ENCODE assay signal across 12 cellular contexts in genomic region chr10:77355844-77356243, GRCh38.
DNase-seq lines count a peak whose midpoint lies in the region; ATAC-seq and TF ChIP-seq lines count a peak whose summit lies in the region.
"Had no signal": no experiment of that assay in that cellular context is flagged by ENCODE, and none has a peak within 500 bp of the region (broad histone marks: within the 10 kb centered on the region; RNA-seq: fewer than 3 reads in every experiment).

No MANE protein-coding gene starts in this region.

- no peak for ATAC-seq in GM18867 (IDR thresholded peaks at IDR 0.05; ENCODE audit: unreplicated experiment)
- ATAC-seq: activated CD8-positive, alpha-beta T cell treated with anti-CD3 and anti-CD28 coated beads, Interleukin-2, amount 10 ng/mL, durations not matched to agents 7 days and 5 days; activated naive CD4-positive, alpha-beta T cell treated with anti-CD3 and anti-CD28 coated beads, Interleukin-2, amount 50 U/mL, for 72 hours had no signal

- H3K4me1 ChIP-seq in ACC112 (ENCODE audit: control insufficient read depth, insufficient read depth, low read length, unreplicated experiment) (peaks cover 53% of the 10 kb centered on the region), adipocyte (ENCODE audit: control insufficient read depth, insufficient read depth, low read length) (peaks cover 25% of the 10 kb centered on the region)

- peak overlapping the region; percentile 95 for H3K27ac ChIP-seq in ACC112 (ENCODE audit: low read depth, low read length)
- H3K27ac ChIP-seq: coronary artery had no signal

- no peaks in the 10 kb centered on the region for H3K9me3 ChIP-seq in adipocyte (ENCODE audit: control insufficient read depth, low read length)

- H3K9ac ChIP-seq in adipocyte (ENCODE audit: low read length), result no peak overlapping the region

- H3K36me3 ChIP-seq in ACC112 (ENCODE audit: insufficient read depth, low read length), result no peaks in the 10 kb centered on the region
- no peaks in the 10 kb centered on the region for H3K36me3 ChIP-seq in adipocyte (ENCODE audit: control insufficient read depth, insufficient read depth, low read length, severe bottlenecking)

- H3K79me2 ChIP-seq in ACC112 (ENCODE audit: control insufficient read depth, insufficient read depth, low read length, unreplicated experiment), result no peaks in the 10 kb centered on the region

- DNase-seq in HFF-Myc (ENCODE audit: extremely low read depth, low read depth) (peak; percentile 89), adipocyte (ENCODE audit: low read depth) (peak; percentile 87), fibroblast of villous mesenchyme (ENCODE audit: low read depth) (peak; percentile 81), NCI-H1048 (lab: John Stamatoyannopoulos, UW) (no peak), HUDEP-2 (lab: John Stamatoyannopoulos, UW; ENCODE audit: unreplicated experiment in 76 of 76) (no peak)
- DNase-seq in activated CD8-positive, alpha-beta memory T cell treated with anti-CD3 and anti-CD28 coated beads for 24 hours, result no peak
- DNase-seq: activated CD8-positive, alpha-beta T cell treated with anti-CD3 and anti-CD28 coated beads, Interleukin-2, amount 10 ng/mL, durations not matched to agents 7 days and 5 days; Kasumi-1 had no signal

- TF ChIP-seq CTCF in HFF-Myc (IDR thresholded peaks at IDR 0.05; ENCODE audit: low read depth, low read length, missing control alignments), result no peak
- TF ChIP-seq CTCF in fibroblast of villous mesenchyme (IDR thresholded peaks at IDR 0.05; ENCODE audit: insufficient read depth, low read depth, low read length), result no peak

- H3K27me3 ChIP-seq in ACC112 (ENCODE audit: insufficient read depth, low read length) (no peaks in the 10 kb centered on the region), adipocyte (replicated peaks; ENCODE audit: control insufficient read depth, insufficient read depth, low read length) (no peaks in the 10 kb centered on the region)

- H2AFZ ChIP-seq in ACC112 (ENCODE audit: low read length, unreplicated experiment), result no peak overlapping the region

- no peak overlapping the region for H3K4me3 ChIP-seq in ACC112 (ENCODE audit: low read depth, low read length)
- no peak overlapping the region for H3K4me3 ChIP-seq in HFF-Myc (replicated peaks; ENCODE audit: low read depth, low read length)
- no peak overlapping the region for H3K4me3 ChIP-seq in adipocyte (ENCODE audit: low read length)
- H3K4me3 ChIP-seq in fibroblast of villous mesenchyme (ENCODE audit: low read depth, low read length), result no peak overlapping the region
- H3K4me3 ChIP-seq: coronary artery had no signal

Comparison
In these comparisons a context has a peak if more than half of its experiments do, and no peak if none do; other contexts are left out.
1. DNase-seq: peak in HFF-Myc (single experiment), adipocyte (single experiment) and fibroblast of villous mesenchyme (single experiment); none in NCI-H1048 (single experiment), activated CD8-positive, alpha-beta memory T cell treated with anti-CD3 and anti-CD28 coated beads for 24 hours (single experiment) and HUDEP-2 (0 of 76).